11 cellular contexts compared by ENCODE assay signal in genomic region chr11:1151366-1152315, GRCh38. TPM values are rescaled to one million over a fixed set of nuclear protein-coding genes. Genes with fewer than 3 reads are reported as not detected.
DNase-seq lines count a peak whose midpoint lies in the region; ATAC-seq and TF ChIP-seq lines count a peak whose summit lies in the region.
"Had no signal": no experiment of that assay in that cellular context is flagged by ENCODE, and none has a peak within 500 bp of the region (broad histone marks: within the 10 kb centered on the region; RNA-seq: fewer than 3 reads in every experiment).

No MANE protein-coding gene starts in this region.

- H3K9ac ChIP-seq in PC-3 (ENCODE audit: low read length) = peak overlapping the region; percentile 97

- no peaks in the 10 kb centered on the region for H3K4me1 Mint-ChIP-seq in activated CD4-positive, alpha-beta memory T cell treated with anti-CD3 and anti-CD28 coated beads for 36 hours (ENCODE audit: low read depth)
- peaks cover 3% of the 10 kb centered on the region for H3K4me1 Mint-ChIP-seq in activated CD4-positive, alpha-beta memory T cell treated with anti-CD3 and anti-CD28 coated beads, Interleukin-2, amount 10 ng/mL, durations not matched to agents 7 days and 5 days
- H3K4me1 Mint-ChIP-seq in stimulated activated memory B cell treated with anti-CD40 and anti-IgM and Interleukin-4, amounts not matched to agents 10 μg/mL and 1 μg/mL and 100 μg/mL, for 72 hours = peaks cover 15% of the 10 kb centered on the region
- H3K4me1 Mint-ChIP-seq: mesothelial cell of epicardium had no signal

- 0 out of 2 replicates have a peak overlapping the region, but pooled peaks have one; percentile 39 for H2AFZ ChIP-seq in PC-3 (ENCODE audit: low read length)

- H4K20me1 ChIP-seq in PC-3 (ENCODE audit: low read length) = no peaks in the 10 kb centered on the region

- peak; percentile 9 for DNase-seq in activated CD4-positive, alpha-beta memory T cell treated with anti-CD3 and anti-CD28 coated beads for 36 hours
- DNase-seq in activated CD4-positive, alpha-beta memory T cell treated with anti-CD3 and anti-CD28 coated beads, Interleukin-2, amount 10 ng/mL, durations not matched to agents 7 days and 5 days = no peak
- DNase-seq in PC-3 (peak; percentile 17), iPS-NIHi11 (ENCODE audit: low spot score) (peak; percentile 20), NCI-H2171 (lab: John Stamatoyannopoulos, UW) (no peak), DMS114 treated with DMSO at 0.1 percent for 48 hours (lab: John Stamatoyannopoulos, UW; ENCODE audit: unreplicated experiment) (no peak), NCI-H2227 treated with DMSO at 0.1 percent for 48 hours (lab: John Stamatoyannopoulos, UW) (no peak)
- DNase-seq: NCI-H187 had no signal

- no peak for TF ChIP-seq CTCF in PC-3 (conservative IDR thresholded peaks at IDR 0.05; ENCODE audit: low read depth, low read length)

- H3K36me3 Mint-ChIP-seq in activated CD4-positive, alpha-beta memory T cell treated with anti-CD3 and anti-CD28 coated beads for 36 hours = no peaks in the 10 kb centered on the region
- no peaks in the 10 kb centered on the region for H3K36me3 Mint-ChIP-seq in activated CD4-positive, alpha-beta memory T cell treated with anti-CD3 and anti-CD28 coated beads, Interleukin-2, amount 10 ng/mL, durations not matched to agents 7 days and 5 days (ENCODE audit: low read depth)
- H3K36me3 Mint-ChIP-seq in stimulated activated memory B cell treated with anti-CD40 and anti-IgM and Interleukin-4, amounts not matched to agents 10 μg/mL and 1 μg/mL and 100 μg/mL, for 72 hours = no peaks in the 10 kb centered on the region
- H3K36me3 Mint-ChIP-seq: mesothelial cell of epicardium had no signal

- peak overlapping the region; percentile 54 for H3K4me2 ChIP-seq in PC-3 (ENCODE audit: low read length)

- H3K27ac Mint-ChIP-seq in activated CD4-positive, alpha-beta memory T cell treated with anti-CD3 and anti-CD28 coated beads for 36 hours = no peak overlapping the region
- H3K27ac Mint-ChIP-seq in activated CD4-positive, alpha-beta memory T cell treated with anti-CD3 and anti-CD28 coated beads, Interleukin-2, amount 10 ng/mL, durations not matched to agents 7 days and 5 days = no peak overlapping the region
- H3K27ac Mint-ChIP-seq in stimulated activated memory B cell treated with anti-CD40 and anti-IgM and Interleukin-4, amounts not matched to agents 10 μg/mL and 1 μg/mL and 100 μg/mL, for 72 hours = no peak overlapping the region
- H3K27ac Mint-ChIP-seq: mesothelial cell of epicardium had no signal

- peak overlapping the region; percentile 99 for H3K27ac ChIP-seq in PC-3 (ENCODE audit: low read length)
- H3K27ac ChIP-seq: tibial nerve had no signal

- H3K9me2 ChIP-seq in PC-3 (replicated peaks; ENCODE audit: low read length) = no peaks in the 10 kb centered on the region

- H3F3A ChIP-seq in PC-3 (ENCODE audit: low read length, unreplicated experiment) = peaks cover 7% of the 10 kb centered on the region

- no peaks in the 10 kb centered on the region for H3K79me2 ChIP-seq in PC-3 (ENCODE audit: low read length)

- intact Hi-C loops in activated CD4-positive, alpha-beta memory T cell treated with anti-CD3 and anti-CD28 coated beads for 36 hours (cut with micrococcal nuclease) = no loop called here
- intact Hi-C loops in PC-3 (cut with micrococcal nuclease) = loop anchor here (2.0 to 5.0 kb wide), 4 partner anchors 33 to 91 kb away; partner anchors contain the start of gene MUC5B

- CTCF ChIA-PET in activated CD4-positive, alpha-beta memory T cell treated with anti-CD3 and anti-CD28 coated beads for 36 hours (lab: Charles Lee) = no interaction called here
- CTCF ChIA-PET in activated CD4-positive, alpha-beta memory T cell treated with anti-CD3 and anti-CD28 coated beads, Interleukin-2, amount 10 ng/mL, durations not matched to agents 7 days and 5 days (lab: Charles Lee) = no interaction called here
- CTCF ChIA-PET in PC-3 (lab: Charles Lee) = interaction anchor here (0.5 kb wide), 1 partner anchor 49 kb away, joined by 3 read pairs; no protein-coding TSS in a partner anchor

- BruUV-seq in PC-3 (replicated peaks; lab: Mats Ljungman, UMichigan) = TSS peak; percentile 87

- H3K9me3 Mint-ChIP-seq in activated CD4-positive, alpha-beta memory T cell treated with anti-CD3 and anti-CD28 coated beads for 36 hours = no peaks in the 10 kb centered on the region
- peaks cover 15% of the 10 kb centered on the region for H3K9me3 Mint-ChIP-seq in activated CD4-positive, alpha-beta memory T cell treated with anti-CD3 and anti-CD28 coated beads, Interleukin-2, amount 10 ng/mL, durations not matched to agents 7 days and 5 days
- H3K9me3 Mint-ChIP-seq in stimulated activated memory B cell treated with anti-CD40 and anti-IgM and Interleukin-4, amounts not matched to agents 10 μg/mL and 1 μg/mL and 100 μg/mL, for 72 hours = peaks cover 12% of the 10 kb centered on the region

- H3K27me3 ChIP-seq in PC-3 (ENCODE audit: low read length) = no peaks in the 10 kb centered on the region

- H3K4me3 ChIP-seq in PC-3 (ENCODE audit: low read length) = peak overlapping the region; percentile 9; the same call in 1 of the 2 replicates
- H3K4me3 ChIP-seq: tibial nerve had no signal

- no peak overlapping the region for H3K4me3 Mint-ChIP-seq in activated CD4-positive, alpha-beta memory T cell treated with anti-CD3 and anti-CD28 coated beads for 36 hours
- no peak overlapping the region for H3K4me3 Mint-ChIP-seq in activated CD4-positive, alpha-beta memory T cell treated with anti-CD3 and anti-CD28 coated beads, Interleukin-2, amount 10 ng/mL, durations not matched to agents 7 days and 5 days
- H3K4me3 Mint-ChIP-seq in stimulated activated memory B cell treated with anti-CD40 and anti-IgM and Interleukin-4, amounts not matched to agents 10 μg/mL and 1 μg/mL and 100 μg/mL, for 72 hours = no peak overlapping the region
- H3K4me3 Mint-ChIP-seq: mesothelial cell of epicardium had no signal

- peak; percentile 16 for ATAC-seq in PC-3
- peak; percentile 54 for ATAC-seq in stimulated activated memory B cell treated with anti-CD40 and anti-IgM and Interleukin-4, amounts not matched to agents 10 μg/mL and 1 μg/mL and 100 μg/mL, for 72 hours

- H3K9me3 ChIP-seq in PC-3 (ENCODE audit: low read length) = no peaks in the 10 kb centered on the region
- H3K9me3 ChIP-seq: tibial nerve had no signal

- POLR2A ChIA-PET in activated CD4-positive, alpha-beta memory T cell treated with anti-CD3 and anti-CD28 coated beads for 36 hours (lab: Charles Lee) = no interaction called here
- POLR2A ChIA-PET in activated CD4-positive, alpha-beta memory T cell treated with anti-CD3 and anti-CD28 coated beads, Interleukin-2, amount 10 ng/mL, durations not matched to agents 7 days and 5 days (lab: Charles Lee) = interaction anchor here (0.5 kb wide), 1 partner anchor 757 kb away, joined by 3 read pairs; no protein-coding TSS in a partner anchor
- POLR2A ChIA-PET in PC-3 (lab: Charles Lee; ENCODE audit: unreplicated experiment) = interaction anchor here (0.6 kb wide), 1 partner anchor 20 kb away, joined by 3 read pairs; no protein-coding TSS in a partner anchor

- no peaks in the 10 kb centered on the region for H3K36me3 ChIP-seq in PC-3 (ENCODE audit: low read depth, low read length)
- H3K36me3 ChIP-seq: tibial nerve had no signal

- H3K4me1 ChIP-seq in PC-3 (ENCODE audit: insufficient read depth, low read length) = peaks cover 43% of the 10 kb centered on the region

- peaks cover 6% of the 10 kb centered on the region for H3K27me3 Mint-ChIP-seq in activated CD4-positive, alpha-beta memory T cell treated with anti-CD3 and anti-CD28 coated beads for 36 hours
- H3K27me3 Mint-ChIP-seq in activated CD4-positive, alpha-beta memory T cell treated with anti-CD3 and anti-CD28 coated beads, Interleukin-2, amount 10 ng/mL, durations not matched to agents 7 days and 5 days = no peaks in the 10 kb centered on the region
- H3K27me3 Mint-ChIP-seq in stimulated activated memory B cell treated with anti-CD40 and anti-IgM and Interleukin-4, amounts not matched to agents 10 μg/mL and 1 μg/mL and 100 μg/mL, for 72 hours = peaks cover 30% of the 10 kb centered on the region

RNA-seq across cellular contexts. Expression of gene MUC5AC, which starts 6.1 kb away (rescaled TPM):
- not detected for total RNA-seq in activated CD4-positive, alpha-beta memory T cell treated with anti-CD3 and anti-CD28 coated beads for 36 hours
- total RNA-seq in activated CD4-positive, alpha-beta memory T cell treated with anti-CD3 and anti-CD28 coated beads, Interleukin-2, amount 10 ng/mL, durations not matched to agents 7 days and 5 days = not detected
- total RNA-seq in PC-3 (2014; rRNA removed) = 0.11 and 0.35 TPM in 2 replicates
- total RNA-seq: mesothelial cell of epicardium, tibial nerve had no signal

Comparison
In these comparisons a context has a peak if more than half of its experiments do, and no peak if none do; other contexts are left out.
1. DNase-seq: peak in activated CD4-positive, alpha-beta memory T cell treated with anti-CD3 and anti-CD28 coated beads for 36 hours (single experiment), PC-3 (single experiment) and iPS-NIHi11 (single experiment); none in activated CD4-positive, alpha-beta memory T cell treated with anti-CD3 and anti-CD28 coated beads, Interleukin-2, amount 10 ng/mL, durations not matched to agents 7 days and 5 days (single experiment), NCI-H2171 (single experiment), DMS114 treated with DMSO at 0.1 percent for 48 hours (single experiment) and NCI-H2227 treated with DMSO at 0.1 percent for 48 hours (single experiment).